Comparison of ENCODE assay signal across 26 cellular contexts in genomic region chr13:108926848-108927247, GRCh38.
"Had no signal": no experiment of that assay in that cellular context is flagged by ENCODE, and none has a peak within 500 bp of the region (broad histone marks: within the 10 kb centered on the region; RNA-seq: fewer than 3 reads in every experiment).

No MANE protein-coding gene starts in this region.

- H3K27ac ChIP-seq: stomach, suprapubic skin, testis, thoracic aorta, thyroid gland, tibial artery, tibial nerve, transverse colon, upper lobe of left lung, upper lobe of right lung, uterus, vagina had no signal

- H3K27me3 ChIP-seq: stomach, suprapubic skin, testis, thyroid gland, tibial artery, tibial nerve, transverse colon, upper lobe of left lung, upper lobe of right lung, uterus, vagina had no signal

- H3K4me3 ChIP-seq: stomach, suprapubic skin, testis, thoracic aorta, thyroid gland, tibial artery, tibial nerve, transverse colon, upper lobe of left lung, upper lobe of right lung, uterus, vagina had no signal

- H3K36me3 ChIP-seq: stomach, suprapubic skin, thoracic aorta, thyroid gland, tibial artery, tibial nerve, transverse colon, upper lobe of left lung, upper lobe of right lung, uterus, vagina had no signal

- ATAC-seq: stimulated activated effector memory CD8-positive, alpha-beta T cell treated with anti-CD3 and anti-CD28 coated beads, Interleukin-12 subunit alpha, Interleukin-12 subunit beta, amount 100 ng/mL, for 72 hours; stimulated activated memory B cell treated with anti-CD40 and anti-IgM and Interleukin-4, amounts not matched to agents 10 μg/mL and 1 μg/mL and 100 μg/mL, for 72 hours; stimulated activated naive B cell treated with anti-CD40 and anti-IgM and Interleukin-4, amounts not matched to agents 10 μg/mL and 1 μg/mL and 100 μg/mL, for 72 hours; stimulated activated naive CD8-positive, alpha-beta T cell treated with anti-CD3 and anti-CD28 coated beads, Interleukin-15, amount 100 ng/mL, for 72 hours; stimulated activated naive CD8-positive, alpha-beta T cell treated with anti-CD3 and anti-CD28 coated beads, Interleukin-15, Interleukin-2, amounts not matched to agents 100 U/mL and 50 U/mL, for 24 hours; upper lobe of right lung had no signal

- H3K9me3 ChIP-seq: stomach, suprapubic skin, testis, thoracic aorta, thyroid gland, tibial artery, tibial nerve, transverse colon, upper lobe of left lung, upper lobe of right lung, uterus, vagina had no signal

- DNase-seq: stimulated activated CD4-positive, alpha-beta T cell treated with anti-CD3 and anti-CD28 coated beads, Interleukin-2, amount 100 ng/mL, for 48 hours; stimulated activated CD4-positive, alpha-beta T cell treated with anti-CD3 and anti-CD28 coated beads, Interleukin-4, amount 100 ng/mL, for 1 hour; stimulated activated CD4-positive, alpha-beta T cell treated with anti-CD3 and anti-CD28 coated beads, Interleukin-4, amount 100 ng/mL, for 24 hours; stimulated activated CD4-positive, alpha-beta T cell treated with anti-CD3 and anti-CD28 coated beads, Interleukin-4, amount 100 ng/mL, for 4 hours; stimulated activated CD8-positive, alpha-beta memory T cell treated with anti-CD3 and anti-CD28 coated beads, Interleukin-4, amount 100 ng/mL, for 48 hours; stimulated activated naive B cell treated with anti-CD40 and anti-IgM and Interleukin-4, amounts not matched to agents 10 μg/mL and 1 μg/mL and 100 μg/mL, for 72 hours; stimulated activated naive CD4-positive, alpha-beta T cell; stimulated activated naive CD4-positive, alpha-beta T cell treated with Interleukin-2 at 50 U/mL for 16 hours; stimulated activated naive CD8-positive, alpha-beta T cell treated with anti-CD3 and anti-CD28 coated beads, Interleukin-15, amount 100 ng/mL, for 72 hours; stimulated activated naive CD8-positive, alpha-beta T cell treated with anti-CD3 and anti-CD28 coated beads, Interleukin-15, Interleukin-2, amounts not matched to agents 100 U/mL and 50 U/mL, for 24 hours; stomach; substantia nigra; testis; thyroid gland; tibial artery; transverse colon; trophoblast cell; upper lobe of left lung; upper lobe of right lung; uterus had no signal

- H3K4me1 ChIP-seq: suprapubic skin, testis, thyroid gland, tibial artery, transverse colon, upper lobe of left lung, upper lobe of right lung, uterus, vagina had no signal
